Comparison of ENCODE assay signal across 8 cellular contexts in the genomic region with DNA sequence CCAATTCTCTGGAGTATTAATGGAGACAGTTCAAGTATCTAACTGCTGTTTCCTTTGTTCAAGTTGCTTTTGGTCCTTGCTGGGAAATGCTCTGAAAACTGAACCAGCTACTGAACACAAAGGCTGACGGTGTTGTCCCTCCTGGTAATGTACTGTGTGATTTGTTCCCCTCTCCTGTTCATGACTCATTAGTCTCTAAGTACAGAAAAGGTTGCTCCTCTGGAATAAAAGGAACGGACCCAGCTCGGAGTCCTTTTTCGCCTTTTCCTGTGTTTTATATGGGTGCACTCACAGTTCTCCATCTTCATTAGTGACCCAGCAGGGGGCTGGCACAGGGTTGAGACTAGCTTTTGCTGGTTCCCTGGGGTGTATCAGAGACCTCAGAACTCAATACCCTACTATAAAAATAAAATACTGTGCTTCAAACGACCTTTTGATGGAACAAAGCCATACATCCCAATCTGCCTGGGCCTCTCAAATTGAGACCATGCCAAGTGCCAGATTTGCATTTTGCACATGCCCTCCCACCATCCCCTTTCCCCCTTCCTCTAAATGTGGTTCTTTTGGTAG.
DNase-seq lines count a peak whose midpoint lies in the region; ATAC-seq and TF ChIP-seq lines count a peak whose summit lies in the region.

No MANE protein-coding gene starts in this region.

- H3K9me3 Mint-ChIP-seq in Calu3 (ENCODE audit: low read depth, unreplicated experiment) (peaks cover 2% of the 10 kb centered on the region), nephron (peaks cover 17% of the 10 kb centered on the region)
- H3K9me3 Mint-ChIP-seq in stimulated activated memory B cell treated with anti-CD40 and anti-IgM and Interleukin-4, amounts not matched to agents 10 μg/mL and 1 μg/mL and 100 μg/mL, for 72 hours = peaks cover 2% of the 10 kb centered on the region

- no TSS peak for BruUV-seq in Calu3 (replicated peaks; lab: Mats Ljungman, UMichigan)

- H3K4me3 Mint-ChIP-seq in Calu3 (ENCODE audit: low read depth, unreplicated experiment) = peak overlapping the region; percentile 6
- H3K4me3 Mint-ChIP-seq in nephron = peak overlapping the region; percentile 41 to 77 (median 47)
- no peak overlapping the region for H3K4me3 Mint-ChIP-seq in stimulated activated memory B cell treated with anti-CD40 and anti-IgM and Interleukin-4, amounts not matched to agents 10 μg/mL and 1 μg/mL and 100 μg/mL, for 72 hours

- H3K27ac Mint-ChIP-seq in Calu3 (ENCODE audit: unreplicated experiment) (peak overlapping the region; percentile 56), nephron (peak overlapping the region; percentile 92 to 94 (median 93))
- H3K27ac Mint-ChIP-seq in stimulated activated memory B cell treated with anti-CD40 and anti-IgM and Interleukin-4, amounts not matched to agents 10 μg/mL and 1 μg/mL and 100 μg/mL, for 72 hours = no peak overlapping the region

- H3K36me3 Mint-ChIP-seq in Calu3 (ENCODE audit: insufficient read depth, unreplicated experiment) (no peaks in the 10 kb centered on the region), nephron (ENCODE audit: low read depth) (peaks cover 3% of the 10 kb centered on the region)
- peaks cover 7% of the 10 kb centered on the region for H3K36me3 Mint-ChIP-seq in stimulated activated memory B cell treated with anti-CD40 and anti-IgM and Interleukin-4, amounts not matched to agents 10 μg/mL and 1 μg/mL and 100 μg/mL, for 72 hours

- DNase-seq in Calu3 (peak; percentile 24), NCI-H2081 (lab: John Stamatoyannopoulos, UW) (peak; percentile 88 to 96), brain microvascular endothelial cell (peak; percentile 43), T-helper 1 cell (no peak), foreskin melanocyte (no peak)

- no peak overlapping the region for H3K27ac ChIP-seq in brain microvascular endothelial cell

- in situ Hi-C loops in brain microvascular endothelial cell (cut with HindIII; ENCODE audit: low pct_ligation_motif_present, low sequenced_read_pairs) = no loop called here

- TF ChIP-seq CTCF in Calu3 (IDR thresholded peaks at IDR 0.05; ENCODE audit: unreplicated experiment) (no peak), brain microvascular endothelial cell (IDR thresholded peaks at IDR 0.05; ENCODE audit: low read depth, low read length, missing control alignments) (no peak), nephron (IDR thresholded peaks at IDR 0.05; ENCODE audit: unreplicated experiment in 3 of 3) (no peak)

- intact Hi-C loops in Calu3 (cut with micrococcal nuclease; ENCODE audit: unreplicated experiment) = loop anchor here (2.0 to 5.0 kb wide), 3 partner anchors 48 to 158 kb away; no protein-coding TSS in a partner anchor

- H3K4me3 ChIP-seq in brain microvascular endothelial cell (ENCODE audit: low read depth, low read length) = no peak overlapping the region

- peaks cover 42% of the 10 kb centered on the region for H3K4me1 Mint-ChIP-seq in Calu3 (ENCODE audit: low read depth, unreplicated experiment)
- H3K4me1 Mint-ChIP-seq in nephron = peaks cover 47% of the 10 kb centered on the region
- peaks cover 5% of the 10 kb centered on the region for H3K4me1 Mint-ChIP-seq in stimulated activated memory B cell treated with anti-CD40 and anti-IgM and Interleukin-4, amounts not matched to agents 10 μg/mL and 1 μg/mL and 100 μg/mL, for 72 hours

- CTCF ChIA-PET in Calu3 (lab: Charles Lee) = interaction anchor here (1.0 to 1.5 kb wide), 6 partner anchors 11 to 102 kb away, joined by 3 to 4 read pairs (median 3); no protein-coding TSS in a partner anchor

- no peaks in the 10 kb centered on the region for H3K36me3 ChIP-seq in brain microvascular endothelial cell (replicated peaks)

- H3K27me3 Mint-ChIP-seq in Calu3 (ENCODE audit: unreplicated experiment) = no peaks in the 10 kb centered on the region
- H3K27me3 Mint-ChIP-seq in nephron (ENCODE audit: low read depth) = no peaks in the 10 kb centered on the region
- H3K27me3 Mint-ChIP-seq in stimulated activated memory B cell treated with anti-CD40 and anti-IgM and Interleukin-4, amounts not matched to agents 10 μg/mL and 1 μg/mL and 100 μg/mL, for 72 hours = no peaks in the 10 kb centered on the region

- ATAC-seq in stimulated activated memory B cell treated with anti-CD40 and anti-IgM and Interleukin-4, amounts not matched to agents 10 μg/mL and 1 μg/mL and 100 μg/mL, for 72 hours = no peak
- ATAC-seq in HG03135 (IDR thresholded peaks at IDR 0.05; ENCODE audit: unreplicated experiment) = no peak

- H3K27me3 ChIP-seq in brain microvascular endothelial cell (replicated peaks) = no peaks in the 10 kb centered on the region

Comparison
In these comparisons a context has a peak if more than half of its experiments do, and no peak if none do; other contexts are left out.
1. DNase-seq: peak in Calu3 (single experiment), NCI-H2081 (2 of 2) and brain microvascular endothelial cell (single experiment); none in T-helper 1 cell (0 of 5) and foreskin melanocyte (single experiment).